2 cellular contexts compared by ENCODE assay signal in the genomic region with DNA sequence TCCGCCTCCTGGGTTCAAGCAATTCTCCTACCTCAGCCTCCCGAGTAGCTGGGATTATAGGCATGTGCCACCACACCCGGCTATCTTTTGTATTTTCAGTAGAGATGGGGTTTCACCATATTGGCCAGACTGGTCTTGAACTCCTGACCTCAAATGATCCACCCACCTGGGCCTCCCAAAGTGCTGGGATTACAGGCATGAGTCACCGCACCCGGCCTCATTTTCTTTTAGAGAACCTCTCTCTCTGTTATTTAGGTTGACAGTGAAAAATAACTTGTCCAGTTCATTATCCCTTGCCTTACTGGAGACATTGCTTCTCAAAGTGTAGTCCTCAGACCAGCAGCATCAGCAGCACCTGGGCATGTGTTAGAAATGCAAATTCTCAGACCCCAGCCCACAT. TPM values are rescaled to one million over a fixed set of nuclear protein-coding genes. Genes with fewer than 3 reads are reported as not detected.
"Had no signal": no experiment of that assay in that cellular context is flagged by ENCODE, and none has a peak within 500 bp of the region (broad histone marks: within the 10 kb centered on the region; RNA-seq: fewer than 3 reads in every experiment).

No MANE protein-coding gene starts in this region.

RNA-seq across cellular contexts. Expression of a gene that starts 25.4 kb away (rescaled TPM):
- total RNA-seq: activated B cell treated with CpG ODN at 0.5 μM for 24 hours, T-helper 17 cell had no signal
